In the genomic region with DNA sequence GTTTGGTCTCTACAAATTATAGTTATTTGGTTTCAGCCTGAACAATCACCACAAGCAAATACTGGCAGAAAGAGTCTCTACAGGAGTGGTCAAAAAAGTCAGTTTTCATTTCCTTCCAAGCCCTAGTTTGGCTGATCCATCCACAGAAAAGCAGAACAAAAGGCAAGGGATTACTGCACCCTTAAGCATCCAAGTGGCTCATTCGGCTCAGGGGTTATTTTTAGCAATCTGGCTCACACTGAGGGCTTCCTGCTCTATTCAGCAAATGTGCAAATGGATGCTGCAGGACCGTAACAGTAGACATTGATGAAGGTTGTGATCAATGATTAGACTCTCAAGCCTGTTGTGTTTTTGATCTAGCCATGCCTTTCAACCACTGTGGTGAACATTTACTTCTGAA, we compare ENCODE assay signal across 9 cellular contexts.
DNase-seq lines count a peak whose midpoint lies in the region; ATAC-seq and TF ChIP-seq lines count a peak whose summit lies in the region.
"Had no signal": no experiment of that assay in that cellular context is flagged by ENCODE, and none has a peak within 500 bp of the region (broad histone marks: within the 10 kb centered on the region; RNA-seq: fewer than 3 reads in every experiment).

No MANE protein-coding gene starts in this region.

- no peak overlapping the region for H4K91ac ChIP-seq in mesenchymal stem cell (ENCODE audit: low read length)

- CTCF ChIA-PET in WTC11 (lab: Charles Lee) = interaction anchor here (1.3 to 1.5 kb wide), 2 partner anchors 9 to 72 kb away, joined by 4 read pairs; partner anchors contain the start of gene SMPDL3A

- no peak for TF ChIP-seq CTCF in WTC11 (IDR thresholded peaks at IDR 0.05)
- no peak for TF ChIP-seq CTCF in testis (IDR thresholded peaks at IDR 0.05)
- no peak for TF ChIP-seq CTCF in esophagus muscularis mucosa (IDR thresholded peaks at IDR 0.05)

- peak; percentile 56 for DNase-seq in DMS153 (lab: John Stamatoyannopoulos, UW)
- DNase-seq in NCI-H1092 (lab: John Stamatoyannopoulos, UW) = peak; percentile 66
- DNase-seq in WTC11 (ENCODE audit: low spot score) = no peak
- peak; percentile 68 for DNase-seq in mesenchymal stem cell
- no peak for DNase-seq in testis
- DNase-seq in NCI-H128 (lab: John Stamatoyannopoulos, UW; ENCODE audit: unreplicated experiment) = no peak
- no peak for DNase-seq in esophagus muscularis mucosa (ENCODE audit: extremely low spot score)
- DNase-seq: DMS79 treated with DMSO at 0.1 percent for 48 hours had no signal

- H3K27ac Mint-ChIP-seq in WTC11 = peak overlapping the region; percentile 4; the same call in 1 of the 2 replicates

- 26% methylated on average over 2 of the region's 2 CpGs for WGBS in mesenchymal stem cell
- 43 to 45% methylated on average over 2 of the region's 2 CpGs for WGBS in testis, 2 donors
- 25% methylated on average over 2 of the region's 2 CpGs for whole genome bisulfite sequencing in esophagus muscularis mucosa

- H3K36me3 Mint-ChIP-seq in WTC11 = no peaks in the 10 kb centered on the region

- peak overlapping the region in 1 of 2 experiments; percentile 57 for H3K18ac ChIP-seq in mesenchymal stem cell (ENCODE audit: low read depth in 1 of 2, low read length in 2 of 2)

- no peak overlapping the region for H2AK5ac ChIP-seq in mesenchymal stem cell (ENCODE audit: low read length, severe bottlenecking)

- peaks cover 13% of the 10 kb centered on the region for H3K79me1 ChIP-seq in mesenchymal stem cell (replicated peaks; ENCODE audit: low read length, poor library complexity, severe bottlenecking)

- H2AFZ ChIP-seq in mesenchymal stem cell (ENCODE audit: low read depth, low read length) = no peak overlapping the region

- H2BK12ac ChIP-seq in mesenchymal stem cell (ENCODE audit: low read length in 2 of 2) = peak overlapping the region in 1 of 2 experiments; percentile 49

- H3K4me2 ChIP-seq in mesenchymal stem cell (ENCODE audit: low read length, poor library complexity, severe bottlenecking) = no peak overlapping the region

- H3K27ac ChIP-seq in mesenchymal stem cell (ENCODE audit: low read length, poor library complexity, severe bottlenecking) = no peak overlapping the region
- no peak overlapping the region for H3K27ac ChIP-seq in testis
- no peak overlapping the region for H3K27ac ChIP-seq in esophagus muscularis mucosa (replicated peaks in 1 of 4)

- intact Hi-C loops in testis (cut with DNase I; ENCODE audit: low total_unique reads) (no loop called here), esophagus muscularis mucosa (cut with DNase I) (no loop called here)

- no peak overlapping the region for H3K4me3 Mint-ChIP-seq in WTC11

- H3K4me1 ChIP-seq in mesenchymal stem cell (ENCODE audit: control insufficient read depth, insufficient read depth, low read depth, low read length) (peaks cover 7% of the 10 kb centered on the region), testis (no peaks in the 10 kb centered on the region), esophagus muscularis mucosa (no peaks in the 10 kb centered on the region)

- no peak overlapping the region for H3K14ac ChIP-seq in mesenchymal stem cell (ENCODE audit: low read length in 2 of 2)

- POLR2A ChIA-PET in WTC11 (lab: Charles Lee) = no interaction called here

- H3K36me3 ChIP-seq in mesenchymal stem cell (ENCODE audit: control insufficient read depth in 1 of 2, insufficient read depth in 2 of 2, low read depth in 1 of 2, low read length in 2 of 2) (no peaks in the 10 kb centered on the region), testis (ENCODE audit: low read depth, missing control alignments) (no peaks in the 10 kb centered on the region), esophagus muscularis mucosa (no peaks in the 10 kb centered on the region)

- TF ChIP-seq POLR2A in testis (IDR thresholded peaks at IDR 0.05) = no peak
- no peak for TF ChIP-seq POLR2A in esophagus muscularis mucosa (IDR thresholded peaks at IDR 0.05; ENCODE audit: low read depth)

- H4K8ac ChIP-seq in mesenchymal stem cell (ENCODE audit: low read length) = no peak overlapping the region

- no peak overlapping the region for H2BK5ac ChIP-seq in mesenchymal stem cell (ENCODE audit: low read depth, low read length, poor library complexity, severe bottlenecking)

- H3K9me3 ChIP-seq in mesenchymal stem cell (ENCODE audit: control insufficient read depth, low read length) (no peaks in the 10 kb centered on the region), testis (no peaks in the 10 kb centered on the region), esophagus muscularis mucosa (no peaks in the 10 kb centered on the region)

- H3K23ac ChIP-seq in mesenchymal stem cell (ENCODE audit: low read length in 2 of 2) = no peak overlapping the region

- H3K4me1 Mint-ChIP-seq in WTC11 = peaks cover 18% of the 10 kb centered on the region

- H3K4ac ChIP-seq in mesenchymal stem cell (ENCODE audit: low read depth in 1 of 2, low read length in 2 of 2) = no peak overlapping the region

- H3K4me3 ChIP-seq in mesenchymal stem cell (ENCODE audit: insufficient read depth in 1 of 2, low read depth in 1 of 2, low read length in 2 of 2) (peak overlapping the region in 1 of 2 experiments; percentile 51), testis (no peak overlapping the region), esophagus muscularis mucosa (no peak overlapping the region)

- H3K27me3 ChIP-seq in mesenchymal stem cell (ENCODE audit: control insufficient read depth in 1 of 2, insufficient read depth in 1 of 2, low read length in 2 of 2) (no peaks in the 10 kb centered on the region), testis (no peaks in the 10 kb centered on the region), esophagus muscularis mucosa (peaks cover 0 to 4% (median 0%) of the 10 kb centered on the region in 4 donors)

- peak overlapping the region; percentile 9 for H3K9ac ChIP-seq in mesenchymal stem cell (ENCODE audit: low read length)

- no peak overlapping the region for H2BK15ac ChIP-seq in mesenchymal stem cell (ENCODE audit: low read depth, poor library complexity, severe bottlenecking)

- no peak for TF ChIP-seq EP300 in esophagus muscularis mucosa (IDR thresholded peaks at IDR 0.05)

- ATAC-seq in WTC11 (peak; percentile 86), GM18861 (IDR thresholded peaks at IDR 0.05; ENCODE audit: unreplicated experiment) (no peak)

- H3K27me3 Mint-ChIP-seq in WTC11 (ENCODE audit: low read depth) = no peaks in the 10 kb centered on the region

- H3K9me3 Mint-ChIP-seq in WTC11 = no peaks in the 10 kb centered on the region

- H2BK120ac ChIP-seq in mesenchymal stem cell (ENCODE audit: low read depth, low read length) = no peak overlapping the region

TF ChIP-seq in WTC11, 78 proteins besides CTCF, POLR2A, EP300 and RAD21 (continues in another document):
- TF ChIP-seq RELA (CRISPR knock-in tag; IDR thresholded peaks at IDR 0.05; ENCODE audit: borderline replicate concordance) (no peak), HMGXB4 (CRISPR knock-in tag; IDR thresholded peaks at IDR 0.05) (no peak), USF1 (CRISPR knock-in tag; IDR thresholded peaks at IDR 0.05) (no peak), NR1H2 (CRISPR knock-in tag; IDR thresholded peaks at IDR 0.05) (no peak), ZNF281 (CRISPR knock-in tag; IDR thresholded peaks at IDR 0.05) (no peak), ZNF416 (CRISPR knock-in tag; IDR thresholded peaks at IDR 0.05) (no peak), ESRRA (CRISPR knock-in tag; IDR thresholded peaks at IDR 0.05; ENCODE audit: borderline replicate concordance) (no peak), JUN (CRISPR knock-in tag; IDR thresholded peaks at IDR 0.05) (no peak), TP53 (CRISPR knock-in tag; IDR thresholded peaks at IDR 0.05) (no peak)

Comparison
In these comparisons a context has a peak if more than half of its experiments do, and no peak if none do; other contexts are left out.
1. DNase-seq: peak in DMS153 (single experiment), NCI-H1092 (single experiment) and mesenchymal stem cell (single experiment); none in WTC11 (single experiment), testis (single experiment), NCI-H128 (single experiment) and esophagus muscularis mucosa (single experiment).